In genomic region chr9:129620669-129621295, GRCh38 we compare ENCODE assay signal across 10 cellular contexts. TPM values are rescaled to one million over a fixed set of nuclear protein-coding genes. Genes with fewer than 3 reads are reported as not detected.
DNase-seq lines count a peak whose midpoint lies in the region; ATAC-seq and TF ChIP-seq lines count a peak whose summit lies in the region.
"Had no signal": no experiment of that assay in that cellular context is flagged by ENCODE, and none has a peak within 500 bp of the region (broad histone marks: within the 10 kb centered on the region; RNA-seq: fewer than 3 reads in every experiment).

A gene with protein sequence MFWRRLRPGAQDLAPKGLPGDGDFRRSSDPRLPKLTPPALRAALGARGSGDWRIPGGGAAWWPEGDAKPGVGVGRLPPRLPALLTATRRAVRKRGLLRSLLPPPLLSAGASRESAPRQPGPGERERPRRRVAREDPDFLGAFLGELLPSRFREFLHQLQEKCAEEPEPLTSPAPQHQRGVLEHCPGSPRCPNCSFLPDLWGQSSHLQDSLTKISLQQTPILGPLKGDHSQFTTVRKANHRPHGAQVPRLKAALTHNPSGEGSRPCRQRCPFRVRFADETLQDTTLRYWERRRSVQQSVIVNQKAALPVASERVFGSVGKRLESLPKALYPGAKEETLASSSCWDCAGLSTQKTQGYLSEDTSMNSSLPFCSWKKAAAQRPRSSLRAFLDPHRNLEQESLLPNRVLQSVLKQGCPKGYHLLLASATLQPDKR (minus strand): TSS chr9:129621101. CDS start chr9:129620574, 527 bp downstream.

- TF ChIP-seq CTCF in DOHH2 (IDR thresholded peaks at IDR 0.05; ENCODE audit: low read depth, low read length, poor library complexity, severe bottlenecking), result no peak
- no peak for TF ChIP-seq CTCF in fibroblast of mammary gland (conservative IDR thresholded peaks at IDR 0.05; ENCODE audit: control insufficient read depth, insufficient read depth, low read depth, low read length)
- no peak for TF ChIP-seq CTCF in psoas muscle (IDR thresholded peaks at IDR 0.05)

- H3K4me1 ChIP-seq in DOHH2 (ENCODE audit: control insufficient read depth, low read length) (peaks cover 19% of the 10 kb centered on the region), psoas muscle (peaks cover 7% of the 10 kb centered on the region)

- peak; percentile 46 for DNase-seq in NCI-H345 (lab: John Stamatoyannopoulos, UW)
- no peak for DNase-seq in fibroblast of mammary gland (ENCODE audit: low read depth)
- DNase-seq in psoas muscle, result no peak
- DNase-seq in activated CD8-positive, alpha-beta memory T cell treated with anti-CD3 and anti-CD28 coated beads, Interleukin-2, amount 10 ng/mL, durations not matched to agents 7 days and 5 days, result no peak
- no peak for DNase-seq in AG08395 (ENCODE audit: low spot score)
- DNase-seq in activated naive CD4-positive, alpha-beta T cell treated with anti-CD3 and anti-CD28 coated beads, Interleukin-2, amount 50 U/mL, for 16 hours, result no peak
- DNase-seq: activated CD4-positive, alpha-beta T cell treated with anti-CD3 and anti-CD28 coated beads, Interleukin-2, amount 50 U/mL, for 1 hour; Karpas-422 had no signal

- peak within 1 kb of the TSS; percentile 40 for H3K4me2 ChIP-seq in DOHH2 (ENCODE audit: low read length)

- no peak within 1 kb of the TSS for H3K27ac ChIP-seq in DOHH2 (ENCODE audit: low read depth, low read length)
- H3K27ac ChIP-seq in psoas muscle, result no peak within 1 kb of the TSS

- intact Hi-C loops in psoas muscle (cut with DNase I), result no loop called here

- H3K9me3 Mint-ChIP-seq in activated CD8-positive, alpha-beta memory T cell treated with anti-CD3 and anti-CD28 coated beads, Interleukin-2, amount 10 ng/mL, durations not matched to agents 7 days and 5 days (ENCODE audit: low read depth), result no peaks in the 10 kb centered on the region

- H3K27me3 ChIP-seq in DOHH2 (ENCODE audit: control insufficient read depth, low read length) (peaks cover 31% of the 10 kb centered on the region), psoas muscle (ENCODE audit: insufficient read depth in 3 of 3, low read length in 2 of 3) (peaks cover 0 to 31% (median 7%) of the 10 kb centered on the region in 3 donors)

- peaks cover 9% of the 10 kb centered on the region for H3F3A ChIP-seq in DOHH2 (ENCODE audit: control insufficient read depth, insufficient read depth)

- peaks cover 21% of the 10 kb centered on the region for H3K4me1 Mint-ChIP-seq in activated CD8-positive, alpha-beta memory T cell treated with anti-CD3 and anti-CD28 coated beads, Interleukin-2, amount 10 ng/mL, durations not matched to agents 7 days and 5 days

- H3K9me3 ChIP-seq in DOHH2 (ENCODE audit: control insufficient read depth, insufficient read depth, low read length), result no peaks in the 10 kb centered on the region
- H3K9me3 ChIP-seq in psoas muscle, result no peaks in the 10 kb centered on the region

- CTCF ChIA-PET in activated CD8-positive, alpha-beta memory T cell treated with anti-CD3 and anti-CD28 coated beads, Interleukin-2, amount 10 ng/mL, durations not matched to agents 7 days and 5 days (lab: Charles Lee), result interaction anchor here (0.9 to 8.3 kb wide), 5 partner anchors 10 to 484 kb away, joined by 3 to 214 read pairs (median 7); no protein-coding TSS in a partner anchor

- H3K36me3 ChIP-seq in DOHH2 (ENCODE audit: control insufficient read depth, low read length) (no peaks in the 10 kb centered on the region), psoas muscle (ENCODE audit: insufficient read depth in 1 of 2, low read depth in 1 of 2) (no peaks in the 10 kb centered on the region)

- no peaks in the 10 kb centered on the region for H4K20me1 ChIP-seq in DOHH2 (ENCODE audit: control insufficient read depth, insufficient read depth, low read depth, low read length)

- H3K4me3 Mint-ChIP-seq in activated CD8-positive, alpha-beta memory T cell treated with anti-CD3 and anti-CD28 coated beads, Interleukin-2, amount 10 ng/mL, durations not matched to agents 7 days and 5 days, result no peak within 1 kb of the TSS

- peaks cover 4% of the 10 kb centered on the region for H3K36me3 Mint-ChIP-seq in activated CD8-positive, alpha-beta memory T cell treated with anti-CD3 and anti-CD28 coated beads, Interleukin-2, amount 10 ng/mL, durations not matched to agents 7 days and 5 days

- no peaks in the 10 kb centered on the region for H3K9me2 ChIP-seq in DOHH2 (replicated peaks; ENCODE audit: control insufficient read depth, low read length)

- no peak within 1 kb of the TSS for H3K27ac Mint-ChIP-seq in activated CD8-positive, alpha-beta memory T cell treated with anti-CD3 and anti-CD28 coated beads, Interleukin-2, amount 10 ng/mL, durations not matched to agents 7 days and 5 days

- H3K79me2 ChIP-seq in DOHH2 (ENCODE audit: control insufficient read depth, low read length), result no peaks in the 10 kb centered on the region

- no peak for ATAC-seq in psoas muscle
- no peak for ATAC-seq in activated CD8-positive, alpha-beta memory T cell treated with anti-CD3 and anti-CD28 coated beads, Interleukin-2, amount 10 ng/mL, durations not matched to agents 7 days and 5 days
- ATAC-seq in GM21381 (IDR thresholded peaks at IDR 0.05; ENCODE audit: unreplicated experiment), result no peak

- H3K4me3 ChIP-seq in DOHH2 (ENCODE audit: low read length) (no peak within 1 kb of the TSS; the same call in 1 of the 2 replicates), fibroblast of mammary gland (ENCODE audit: control insufficient read depth, low read depth, low read length) (peak within 1 kb of the TSS; percentile 35), psoas muscle (peak within 1 kb of the TSS; percentile 64)

- WGBS in psoas muscle, 3 donors, result 20 to 23% (median 20%) methylated on average over 21 of the region's 21 CpGs

- peaks cover 30% of the 10 kb centered on the region for H3K27me3 Mint-ChIP-seq in activated CD8-positive, alpha-beta memory T cell treated with anti-CD3 and anti-CD28 coated beads, Interleukin-2, amount 10 ng/mL, durations not matched to agents 7 days and 5 days

RNA-seq across cellular contexts. Expression of the gene that starts here (rescaled TPM):
- not detected for total RNA-seq in psoas muscle
- not detected for polyA plus RNA-seq in psoas muscle
- total RNA-seq in activated CD8-positive, alpha-beta memory T cell treated with anti-CD3 and anti-CD28 coated beads, Interleukin-2, amount 10 ng/mL, durations not matched to agents 7 days and 5 days, result not detected
